17 cellular contexts compared by ENCODE assay signal in the genomic region with DNA sequence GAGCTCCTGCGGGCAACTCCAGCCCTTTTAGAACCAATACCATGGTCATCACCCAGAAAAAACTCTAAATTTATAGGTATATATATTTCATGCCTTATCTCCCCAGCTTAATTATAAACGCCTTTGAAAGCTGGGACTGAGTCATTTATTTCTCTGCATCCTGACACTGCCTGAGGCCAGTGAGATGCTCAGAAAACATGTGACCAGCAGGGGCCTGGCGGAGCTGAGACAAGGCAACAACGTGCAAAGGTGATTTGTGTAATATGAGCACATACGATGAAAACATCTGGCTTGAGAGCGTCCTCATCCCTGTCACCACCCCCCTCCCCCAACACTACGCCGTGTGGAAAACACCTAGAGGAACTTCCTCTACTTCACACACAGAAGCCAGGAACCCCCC.
DNase-seq lines count a peak whose midpoint lies in the region; ATAC-seq and TF ChIP-seq lines count a peak whose summit lies in the region.
"Had no signal": no experiment of that assay in that cellular context is flagged by ENCODE, and none has a peak within 500 bp of the region (broad histone marks: within the 10 kb centered on the region; RNA-seq: fewer than 3 reads in every experiment).

No MANE protein-coding gene starts in this region.

- no peak for ATAC-seq in GM21825 (IDR thresholded peaks at IDR 0.05; ENCODE audit: unreplicated experiment)
- no peak for ATAC-seq in GM21619 (IDR thresholded peaks at IDR 0.05; ENCODE audit: unreplicated experiment)
- ATAC-seq: activated T-cell treated with anti-CD3 and anti-CD28 coated beads, Interleukin-2, amount 50 U/mL, for 4 hours had no signal

- no peak overlapping the region for H3K4me3 ChIP-seq in retinal pigment epithelial cell (ENCODE audit: low read length)
- H3K4me3 ChIP-seq: thoracic aorta had no signal

- no peaks in the 10 kb centered on the region for H3K4me1 Mint-ChIP-seq in activated naive CD4-positive, alpha-beta T cell treated with anti-CD3 and anti-CD28 coated beads, Interleukin-2, amount 10 ng/mL, durations not matched to agents 7 days and 5 days
- H3K4me1 Mint-ChIP-seq: activated CD4-positive, alpha-beta T cell treated with anti-CD3 and anti-CD28 coated beads, Interleukin-2, amount 10 ng/mL, durations not matched to agents 24 days and 14 days had no signal

- H3K27me3 Mint-ChIP-seq in activated naive CD4-positive, alpha-beta T cell treated with anti-CD3 and anti-CD28 coated beads, Interleukin-2, amount 10 ng/mL, durations not matched to agents 7 days and 5 days, result peaks cover 21% of the 10 kb centered on the region

- no peaks in the 10 kb centered on the region for H3K36me3 Mint-ChIP-seq in activated naive CD4-positive, alpha-beta T cell treated with anti-CD3 and anti-CD28 coated beads, Interleukin-2, amount 10 ng/mL, durations not matched to agents 7 days and 5 days

- TF ChIP-seq CTCF in retinal pigment epithelial cell (conservative IDR thresholded peaks at IDR 0.05; ENCODE audit: low read depth, low read length), result no peak

- no peak overlapping the region for H3K4me3 Mint-ChIP-seq in activated naive CD4-positive, alpha-beta T cell treated with anti-CD3 and anti-CD28 coated beads, Interleukin-2, amount 10 ng/mL, durations not matched to agents 7 days and 5 days
- H3K4me3 Mint-ChIP-seq: activated CD4-positive, alpha-beta T cell treated with anti-CD3 and anti-CD28 coated beads, Interleukin-2, amount 10 ng/mL, durations not matched to agents 24 days and 14 days; activated T-cell treated with anti-CD3 and anti-CD28 coated beads, Interleukin-2, amount 50 U/mL, for 4 hours; CD4-positive, alpha-beta T cell had no signal

- H3K27ac Mint-ChIP-seq in activated naive CD4-positive, alpha-beta T cell treated with anti-CD3 and anti-CD28 coated beads, Interleukin-2, amount 10 ng/mL, durations not matched to agents 7 days and 5 days, result no peak overlapping the region
- H3K27ac Mint-ChIP-seq: activated CD4-positive, alpha-beta T cell treated with anti-CD3 and anti-CD28 coated beads, Interleukin-2, amount 10 ng/mL, durations not matched to agents 24 days and 14 days; CD4-positive, alpha-beta T cell had no signal

- no peaks in the 10 kb centered on the region for H3K9me3 Mint-ChIP-seq in activated naive CD4-positive, alpha-beta T cell treated with anti-CD3 and anti-CD28 coated beads, Interleukin-2, amount 10 ng/mL, durations not matched to agents 7 days and 5 days
- H3K9me3 Mint-ChIP-seq: activated CD4-positive, alpha-beta T cell treated with anti-CD3 and anti-CD28 coated beads, Interleukin-2, amount 10 ng/mL, durations not matched to agents 24 days and 14 days; activated T-cell treated with anti-CD3 and anti-CD28 coated beads, Interleukin-2, amount 50 U/mL, for 4 hours; CD4-positive, alpha-beta T cell; neural crest cell had no signal

- H3K27ac ChIP-seq in epithelial cell of prostate, result peak overlapping the region; percentile 37
- H3K27ac ChIP-seq: 22Rv1, thoracic aorta had no signal

- DNase-seq in NCI-H1417 (lab: John Stamatoyannopoulos, UW), result peak; percentile 9 to 41 (median 40)
- DNase-seq in NCI-H1417 treated with DMSO at 0.1 percent for 48 hours (lab: John Stamatoyannopoulos, UW), result no peak
- DNase-seq in NCI-H226, result peak; percentile 69
- no peak for DNase-seq in epithelial cell of prostate (ENCODE audit: low read depth, low spot score)
- DNase-seq in retinal pigment epithelial cell (ENCODE audit: low read depth), result peak; percentile 70
- DNase-seq in activated naive CD4-positive, alpha-beta T cell treated with anti-CD3 and anti-CD28 coated beads, Interleukin-2, amount 10 ng/mL, durations not matched to agents 7 days and 5 days, result no peak
- DNase-seq: activated CD4-positive, alpha-beta T cell treated with anti-CD3 and anti-CD28 coated beads, Interleukin-2, amount 10 ng/mL, durations not matched to agents 24 days and 14 days; activated T-cell treated with anti-CD3 and anti-CD28 coated beads, Interleukin-2, amount 50 U/mL, for 4 hours; amygdala; CD4-positive, alpha-beta T cell; Karpas-422; NCI-H2081 had no signal

- CTCF ChIA-PET in activated naive CD4-positive, alpha-beta T cell treated with anti-CD3 and anti-CD28 coated beads, Interleukin-2, amount 10 ng/mL, durations not matched to agents 7 days and 5 days (lab: Charles Lee), result no interaction called here

Comparison
In these comparisons a context has a peak if more than half of its experiments do, and no peak if none do; other contexts are left out.
1. DNase-seq: peak in NCI-H1417 (3 of 3), NCI-H226 (single experiment) and retinal pigment epithelial cell (single experiment); none in NCI-H1417 treated with DMSO at 0.1 percent for 48 hours (single experiment), epithelial cell of prostate (single experiment) and activated naive CD4-positive, alpha-beta T cell treated with anti-CD3 and anti-CD28 coated beads, Interleukin-2, amount 10 ng/mL, durations not matched to agents 7 days and 5 days (single experiment).